In genomic region chr12:26274441-26275312, GRCh38 we compare ENCODE assay signal across 8 cellular contexts.
DNase-seq lines count a peak whose midpoint lies in the region; ATAC-seq lines count a peak whose summit lies in the region.

No MANE protein-coding gene starts in this region.

- H3K36me3 Mint-ChIP-seq in stimulated activated naive CD8-positive, alpha-beta T cell treated with anti-CD3 and anti-CD28 coated beads, Interleukin-15, Interleukin-2, amounts not matched to agents 100 ng/mL and 50 ng/mL, for 24 hours (ENCODE audit: low read depth), result no peaks in the 10 kb centered on the region

- H3K27me3 Mint-ChIP-seq in stimulated activated naive CD8-positive, alpha-beta T cell treated with anti-CD3 and anti-CD28 coated beads, Interleukin-15, Interleukin-2, amounts not matched to agents 100 ng/mL and 50 ng/mL, for 24 hours, result peaks cover 3% of the 10 kb centered on the region

- H3K4me1 ChIP-seq in mucosa of rectum (ENCODE audit: control insufficient read depth in 2 of 2, insufficient read depth in 2 of 2, low read length in 2 of 2), result peaks cover 8 to 26% of the 10 kb centered on the region in 2 donors

- H3K4me3 Mint-ChIP-seq in stimulated activated naive CD8-positive, alpha-beta T cell treated with anti-CD3 and anti-CD28 coated beads, Interleukin-15, Interleukin-2, amounts not matched to agents 100 ng/mL and 50 ng/mL, for 24 hours, result peak overlapping the region; percentile 9

- H3K27ac Mint-ChIP-seq in stimulated activated naive CD8-positive, alpha-beta T cell treated with anti-CD3 and anti-CD28 coated beads, Interleukin-15, Interleukin-2, amounts not matched to agents 100 ng/mL and 50 ng/mL, for 24 hours, result peak overlapping the region; percentile 21

- no peaks in the 10 kb centered on the region for H3K9me3 Mint-ChIP-seq in stimulated activated naive CD8-positive, alpha-beta T cell treated with anti-CD3 and anti-CD28 coated beads, Interleukin-15, Interleukin-2, amounts not matched to agents 100 ng/mL and 50 ng/mL, for 24 hours

- DNase-seq in ELR (ENCODE audit: low read depth) (peak; percentile 99), HS-5 (ENCODE audit: low read depth) (peak; percentile 98), UCSD-AML1 (lab: John Stamatoyannopoulos, UW; ENCODE audit: unreplicated experiment) (peak; percentile 85), epithelial cell of prostate (ENCODE audit: low read depth, low spot score) (peak; percentile 98), NCI-H1105 treated with DMSO at 0.1 percent for 48 hours (lab: John Stamatoyannopoulos, UW) (no peak)

- H3K4me3 ChIP-seq in mucosa of rectum (ENCODE audit: low read length in 2 of 2), result no peak overlapping the region

- peak overlapping the region; percentile 94 for H3K27ac ChIP-seq in epithelial cell of prostate
- peak overlapping the region; percentile 78 to 85 for H3K27ac ChIP-seq in mucosa of rectum (ENCODE audit: low read depth in 2 of 2, low read length in 2 of 2)

- peaks cover 50% of the 10 kb centered on the region for H3K4me1 Mint-ChIP-seq in stimulated activated naive CD8-positive, alpha-beta T cell treated with anti-CD3 and anti-CD28 coated beads, Interleukin-15, Interleukin-2, amounts not matched to agents 100 ng/mL and 50 ng/mL, for 24 hours (ENCODE audit: low read depth)

- no peaks in the 10 kb centered on the region for H3K27me3 ChIP-seq in mucosa of rectum (ENCODE audit: control insufficient read depth in 2 of 2, insufficient read depth in 2 of 2, low read length in 2 of 2)

- peak overlapping the region; percentile 36 to 37 for H3K9ac ChIP-seq in mucosa of rectum (ENCODE audit: low read depth in 1 of 2, low read length in 2 of 2)

- peak; percentile 91 for ATAC-seq in GM21515 (IDR thresholded peaks at IDR 0.05; ENCODE audit: unreplicated experiment)

- H3K36me3 ChIP-seq in mucosa of rectum (ENCODE audit: control insufficient read depth in 2 of 2, insufficient read depth in 2 of 2, low read length in 2 of 2), result no peaks in the 10 kb centered on the region

- H3K9me3 ChIP-seq in mucosa of rectum (ENCODE audit: control insufficient read depth in 2 of 2, low read length in 2 of 2), result no peaks in the 10 kb centered on the region
